7 cellular contexts compared by ENCODE assay signal in the genomic region with DNA sequence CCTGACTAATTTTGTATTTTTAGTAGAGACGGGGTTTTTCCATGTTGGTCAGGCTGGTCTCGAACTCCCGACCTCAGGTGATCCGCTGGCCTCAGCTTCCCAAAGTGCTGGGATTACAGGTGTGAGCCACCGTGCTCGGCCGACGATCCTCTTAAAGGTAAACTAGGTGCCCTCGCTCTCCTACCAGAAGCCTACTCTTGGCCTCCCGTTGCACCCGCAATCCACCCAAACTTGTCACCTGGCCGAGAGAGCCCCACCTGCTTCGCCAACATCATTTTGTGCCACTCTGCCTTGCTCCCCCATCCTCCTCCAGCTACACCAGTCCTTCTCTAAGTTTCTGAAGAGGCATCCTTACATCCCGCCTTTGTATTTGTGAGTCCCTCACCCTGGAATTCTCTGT. TPM values are rescaled to one million over a fixed set of nuclear protein-coding genes. Genes with fewer than 3 reads are reported as not detected.
A peak's percentile ranks its signal among the peaks of the same experiment; 100 is the strongest.
DNase-seq lines count a peak whose midpoint lies in the region; ATAC-seq, FAIRE-seq and TF ChIP-seq lines count a peak whose summit lies in the region.
"Not testable (repeated sequence)": the region's sequence is repeated elsewhere in the genome, so short reads cannot be mapped to it uniquely, and the experiment has no call there.

No MANE protein-coding gene starts in this region.

- H2BK5ac ChIP-seq in IMR-90 (ENCODE audit: low read depth, low read length, poor library complexity, severe bottlenecking) = not testable (repeated sequence)

- H3K4me1 Mint-ChIP-seq in CD4-positive, CD25-positive, alpha-beta regulatory T cell = peaks cover 28 to 80% (median 55%) of the 10 kb centered on the region in 4 donors
- peaks cover 63% of the 10 kb centered on the region for H3K4me1 Mint-ChIP-seq in activated B cell treated with CpG ODN at 0.5 μM for 24 hours
- H3K4me1 Mint-ChIP-seq in activated naive CD8-positive, alpha-beta T cell (ENCODE audit: low read depth) = peaks cover 73% of the 10 kb centered on the region
- peaks cover 36 to 61% (median 39%) of the 10 kb centered on the region in 3 donors for H3K4me1 Mint-ChIP-seq in naive B cell

- H3K36me3 ChIP-seq in CD4-positive, CD25-positive, alpha-beta regulatory T cell (ENCODE audit: control insufficient read depth, insufficient read depth, low read length) = peaks cover 17% of the 10 kb centered on the region
- H3K36me3 ChIP-seq in IMR-90 (ENCODE audit: control insufficient read depth, insufficient read depth, low read length); endothelial cell of umbilical vein (ENCODE audit: control insufficient read depth in 2 of 2, extremely low read depth in 1 of 2, insufficient read depth in 2 of 2, low read length in 2 of 2); gastrocnemius medialis: not testable (repeated sequence)

- not testable (repeated sequence) for H3K27ac ChIP-seq in CD4-positive, CD25-positive, alpha-beta regulatory T cell (ENCODE audit: insufficient read depth, low read length, poor library complexity, severe bottlenecking)
- H3K27ac ChIP-seq in IMR-90 (ENCODE audit: insufficient read depth, low read length) (peak overlapping the region; percentile 18; the same call in 1 of the 2 replicates), endothelial cell of umbilical vein (ENCODE audit: insufficient read depth, low read depth, low read length) (peak overlapping the region; percentile 76), gastrocnemius medialis (peak overlapping the region; percentile 59 to 99 (median 84))

- not testable (repeated sequence) for H2BK20ac ChIP-seq in IMR-90 (ENCODE audit: low read depth, low read length)

- not testable (repeated sequence) for H3K9me3 ChIP-seq in CD4-positive, CD25-positive, alpha-beta regulatory T cell (ENCODE audit: control insufficient read depth in 2 of 2, low read length in 2 of 2); IMR-90 (ENCODE audit: control insufficient read depth, insufficient read depth, low read length); endothelial cell of umbilical vein (replicated peaks; ENCODE audit: control insufficient read depth, insufficient read depth, low read length); gastrocnemius medialis

- not testable (repeated sequence) for DNase-seq in CD4-positive, CD25-positive, alpha-beta regulatory T cell; IMR-90; activated B cell treated with CpG ODN at 0.5 μM for 24 hours; endothelial cell of umbilical vein (ENCODE audit: low read depth, low spot score); naive B cell; gastrocnemius medialis

- not testable (repeated sequence) for TF ChIP-seq RAD21 in IMR-90 (IDR thresholded peaks at IDR 0.05; ENCODE audit: low read length)

- not testable (repeated sequence) for H4K91ac ChIP-seq in IMR-90 (ENCODE audit: insufficient read depth, low read depth, low read length)

- in situ Hi-C loops in IMR-90 (cut with MboI; ENCODE audit: low sequenced_read_pairs); gastrocnemius medialis (cut with MboI; ENCODE audit: low sequenced_read_pairs in 4 of 4): not testable (repeated sequence)

- POLR2A ChIA-PET in IMR-90 (lab: Charles Lee; ENCODE audit: unreplicated experiment); endothelial cell of umbilical vein (lab: Charles Lee): not testable (repeated sequence)
- POLR2A ChIA-PET in activated B cell treated with CpG ODN at 0.5 μM for 24 hours (lab: Charles Lee) = interaction anchor here (0.6 kb wide), 1 partner anchor 377 kb away, joined by 4 read pairs; no protein-coding TSS in a partner anchor

- peaks cover 3 to 62% of the 10 kb centered on the region in 2 experiments for H3K79me1 ChIP-seq in IMR-90 (ENCODE audit: low read depth in 1 of 2, low read length in 2 of 2)

- BruUV-seq in IMR-90 (replicated peaks; lab: Mats Ljungman, UMichigan); endothelial cell of umbilical vein (replicated peaks; lab: Mats Ljungman, UMichigan): not testable (repeated sequence)

- H3K4me1 ChIP-seq in CD4-positive, CD25-positive, alpha-beta regulatory T cell (ENCODE audit: control insufficient read depth, insufficient read depth, low read length, poor library complexity, severe bottlenecking) = peaks cover 23% of the 10 kb centered on the region
- peaks cover 27% of the 10 kb centered on the region for H3K4me1 ChIP-seq in IMR-90 (ENCODE audit: control insufficient read depth, insufficient read depth, low read length)
- peaks cover 26% of the 10 kb centered on the region for H3K4me1 ChIP-seq in endothelial cell of umbilical vein (ENCODE audit: control insufficient read depth, extremely low read depth, insufficient read depth, low read length)
- H3K4me1 ChIP-seq in gastrocnemius medialis = peaks cover 80 to 83% of the 10 kb centered on the region in 2 donors

- not testable (repeated sequence) for H4K8ac ChIP-seq in IMR-90 (ENCODE audit: low read depth in 2 of 2, low read length in 2 of 2)

- not testable (repeated sequence) for H3K14ac ChIP-seq in IMR-90 (replicated peaks; ENCODE audit: low read depth, low read length)

- CTCF ChIA-PET in IMR-90 (lab: Yijun Ruan, JAX) = interaction anchor here (0.9 kb wide), 1 partner anchor 31 kb away, joined by 3 read pairs; no protein-coding TSS in a partner anchor
- CTCF ChIA-PET in activated B cell treated with CpG ODN at 0.5 μM for 24 hours (lab: Charles Lee) = interaction anchor here (0.7 to 1.0 kb wide), 2 partner anchors 31 to 123 kb away, joined by 3 read pairs; no protein-coding TSS in a partner anchor
- CTCF ChIA-PET in endothelial cell of umbilical vein (lab: Charles Lee) = interaction anchor here (1.1 to 4.2 kb wide), 4 partner anchors 17 to 124 kb away, joined by 3 to 20 read pairs (median 8); no protein-coding TSS in a partner anchor

- TF ChIP-seq CTCF in IMR-90 (conservative IDR thresholded peaks at IDR 0.05; ENCODE audit: low read depth, low read length); activated B cell treated with CpG ODN at 0.5 μM for 24 hours (IDR thresholded peaks at IDR 0.05); endothelial cell of umbilical vein (IDR thresholded peaks at IDR 0.05; ENCODE audit: extremely low read depth in 1 of 2, insufficient read depth in 1 of 2, low read depth in 1 of 2, low read length in 2 of 2); gastrocnemius medialis (IDR thresholded peaks at IDR 0.05 in 4 of 5, conservative IDR thresholded peaks at IDR 0.05 in 1 of 5): not testable (repeated sequence)

- H2AK5ac ChIP-seq in IMR-90 (ENCODE audit: low read depth, low read length) = peak overlapping the region; percentile 83

- H3K23ac ChIP-seq in IMR-90 (ENCODE audit: low read depth, low read length) = not testable (repeated sequence)

- H4K20me1 ChIP-seq in IMR-90 (ENCODE audit: insufficient read depth, low read length) = peaks cover 81% of the 10 kb centered on the region
- not testable (repeated sequence) for H4K20me1 ChIP-seq in endothelial cell of umbilical vein (replicated peaks; ENCODE audit: control insufficient read depth, extremely low read depth, insufficient read depth, low read length)

- not testable (repeated sequence) for H2BK120ac ChIP-seq in IMR-90 (ENCODE audit: low read depth, low read length)

- not testable (repeated sequence) for ATAC-seq in CD4-positive, CD25-positive, alpha-beta regulatory T cell (ENCODE audit: low read depth in 2 of 2); IMR-90 (ENCODE audit: low read depth); activated B cell treated with CpG ODN at 0.5 μM for 24 hours (ENCODE audit: low read depth); naive B cell (ENCODE audit: low read depth in 2 of 2); gastrocnemius medialis

- peak overlapping the region; percentile 61; the same call in 1 of the 3 replicates for H2BK15ac ChIP-seq in IMR-90 (ENCODE audit: low read depth, low read length)

- peaks cover 28% of the 10 kb centered on the region for H3K9me1 ChIP-seq in IMR-90 (ENCODE audit: insufficient read depth, low read length)
- not testable (repeated sequence) for H3K9me1 ChIP-seq in endothelial cell of umbilical vein (replicated peaks; ENCODE audit: control insufficient read depth, extremely low read depth, insufficient read depth, low read length)

- H3K27me3 ChIP-seq in CD4-positive, CD25-positive, alpha-beta regulatory T cell (ENCODE audit: control insufficient read depth, insufficient read depth, low read length); IMR-90 (ENCODE audit: control insufficient read depth, insufficient read depth, low read length); endothelial cell of umbilical vein (ENCODE audit: control insufficient read depth in 2 of 2, insufficient read depth in 2 of 2, low read length in 2 of 2); gastrocnemius medialis: not testable (repeated sequence)

- H3K79me2 ChIP-seq in endothelial cell of umbilical vein (ENCODE audit: control insufficient read depth, insufficient read depth, low read length) = peaks cover 96% of the 10 kb centered on the region

- WGBS in IMR-90 (ENCODE audit: extremely low coverage in 2 of 2, insufficient read length in 1 of 2), 2 experiments = 95% methylated on average over 10 of the region's 14 CpGs; no CpG with 5 or more reads in 1 of the 2 experiments

- TF ChIP-seq POLR2A in IMR-90 (IDR thresholded peaks at IDR 0.05; ENCODE audit: low read depth, low read length); endothelial cell of umbilical vein (IDR thresholded peaks at IDR 0.05; ENCODE audit: low read depth, low read length); gastrocnemius medialis (IDR thresholded peaks at IDR 0.05): not testable (repeated sequence)

- peak overlapping the region; percentile 76 to 83 (median 83) for H3K27ac Mint-ChIP-seq in CD4-positive, CD25-positive, alpha-beta regulatory T cell
- peak overlapping the region; percentile 2 for H3K27ac Mint-ChIP-seq in activated B cell treated with CpG ODN at 0.5 μM for 24 hours
- H3K27ac Mint-ChIP-seq in activated naive CD8-positive, alpha-beta T cell = peak overlapping the region; percentile 46
- peak overlapping the region in 4 of 6 donors; percentile 3 to 36 (median 18) for H3K27ac Mint-ChIP-seq in naive B cell

- intact Hi-C loops in IMR-90 (cut with micrococcal nuclease); activated B cell treated with CpG ODN at 0.5 μM for 24 hours (cut with micrococcal nuclease); gastrocnemius medialis (cut with DNase I; ENCODE audit: low total_unique reads): not testable (repeated sequence)
- intact Hi-C loops in endothelial cell of umbilical vein (cut with micrococcal nuclease) = loop anchor here (2.0 kb wide), 1 partner anchor 16 kb away; no protein-coding TSS in a partner anchor

- H4K5ac ChIP-seq in IMR-90 (ENCODE audit: low read depth, low read length) = not testable (repeated sequence)

- not testable (repeated sequence) for H3K36me3 Mint-ChIP-seq in CD4-positive, CD25-positive, alpha-beta regulatory T cell; activated naive CD8-positive, alpha-beta T cell; naive B cell
- H3K36me3 Mint-ChIP-seq in activated B cell treated with CpG ODN at 0.5 μM for 24 hours (ENCODE audit: low read depth) = peaks cover 45% of the 10 kb centered on the region

- not testable (repeated sequence) for H3K9me3 Mint-ChIP-seq in CD4-positive, CD25-positive, alpha-beta regulatory T cell; activated B cell treated with CpG ODN at 0.5 μM for 24 hours; activated naive CD8-positive, alpha-beta T cell (ENCODE audit: low read depth); naive B cell

- dilution Hi-C loops in IMR-90 (cut with HindIII; ENCODE audit: low sequenced_read_pairs, unreplicated experiment); endothelial cell of umbilical vein (cut with MboI; ENCODE audit: extremely low pct_ligation_motif_present, low sequenced_read_pairs): not testable (repeated sequence)

- not testable (repeated sequence) for H3K9ac ChIP-seq in IMR-90 (ENCODE audit: low read depth, low read length); endothelial cell of umbilical vein (replicated peaks; ENCODE audit: extremely low read depth, insufficient read depth, low read length)

- FAIRE-seq in endothelial cell of umbilical vein (lab: Jason Lieb, UNC) = not testable (repeated sequence)

- H3K4me2 ChIP-seq in IMR-90 (ENCODE audit: low read depth, low read length); endothelial cell of umbilical vein (ENCODE audit: insufficient read depth, low read length): not testable (repeated sequence)

- H3K18ac ChIP-seq in IMR-90 (ENCODE audit: low read depth, low read length) = not testable (repeated sequence)

- H3K4me3 ChIP-seq in CD4-positive, CD25-positive, alpha-beta regulatory T cell (ENCODE audit: low read depth, low read length); IMR-90 (ENCODE audit: insufficient read depth, low read depth, low read length); endothelial cell of umbilical vein (replicated peaks in 1 of 3; ENCODE audit: insufficient read depth in 1 of 3, low read depth in 1 of 3, low read length in 3 of 3); gastrocnemius medialis: not testable (repeated sequence)

- H3K4ac ChIP-seq in IMR-90 (ENCODE audit: low read depth, low read length) = peak overlapping the region; percentile 60

- peak overlapping the region in 2 of 4 donors; percentile 4 to 34 for H3K4me3 Mint-ChIP-seq in CD4-positive, CD25-positive, alpha-beta regulatory T cell
- H3K4me3 Mint-ChIP-seq in activated B cell treated with CpG ODN at 0.5 μM for 24 hours, naive B cell: not testable (repeated sequence)
- peak overlapping the region; percentile 38 for H3K4me3 Mint-ChIP-seq in activated naive CD8-positive, alpha-beta T cell

- not testable (repeated sequence) for H3K56ac ChIP-seq in IMR-90 (ENCODE audit: extremely low read depth, insufficient read depth, low read length)

- not testable (repeated sequence) for H2AK9ac ChIP-seq in IMR-90 (replicated peaks; ENCODE audit: low read depth, low read length, poor library complexity)

- not testable (repeated sequence) for H3K27me3 Mint-ChIP-seq in CD4-positive, CD25-positive, alpha-beta regulatory T cell; activated B cell treated with CpG ODN at 0.5 μM for 24 hours; activated naive CD8-positive, alpha-beta T cell; naive B cell

- H2AFZ ChIP-seq in IMR-90 (replicated peaks; ENCODE audit: low read length, poor library complexity); endothelial cell of umbilical vein (ENCODE audit: low read depth, low read length): not testable (repeated sequence)

RNA-seq across cellular contexts. Expression of a gene that starts 10.4 kb away (rescaled TPM):
- 124 TPM for total RNA-seq in CD4-positive, CD25-positive, alpha-beta regulatory T cell
- 100 to 1,000 TPM; 115 to 130 (median 127) TPM for polyA plus RNA-seq in CD4-positive, CD25-positive, alpha-beta regulatory T cell
- total RNA-seq in IMR-90 (2012; rRNA removed) (20.1 and 41.4 TPM in 2 replicates), activated B cell treated with CpG ODN at 0.5 μM for 24 hours (147 and 166 TPM in 2 replicates), endothelial cell of umbilical vein (147 and 156 TPM in 2 replicates), gastrocnemius medialis (10 to 100 TPM; 37.6 to 58.5 (median 46.9) TPM)
- polyA plus RNA-seq in IMR-90 (2012; rRNA removed) (128 and 138 TPM in 2 replicates), endothelial cell of umbilical vein (111 and 145 TPM in 2 replicates), naive B cell (ENCODE audit: low read depth in 6 of 6) (100 to 1,000 TPM in 5 of 6 donors, 10 to 100 TPM in 1; 99.3 to 153 (median 113) TPM)
- polyA plus RNA-seq in IMR-90 (2012; cell fraction: cytosol; rRNA removed) = 46.2 and 74.3 TPM in 2 replicates
- polyA plus RNA-seq in IMR-90 (2012; cell fraction: nucleus; rRNA removed; ENCODE audit: low replicate concordance) = 37.1 and 141 TPM in 2 replicates
- polyA plus RNA-seq in endothelial cell of umbilical vein (2011; cell fraction: cytosol; rRNA removed) = 127 and 148 TPM in 2 replicates
- polyA plus RNA-seq in endothelial cell of umbilical vein (2011; cell fraction: nucleus; rRNA removed) = 132 and 179 TPM in 2 replicates
- polyA plus RNA-seq in endothelial cell of umbilical vein (2012) = 159 and 193 TPM in 2 replicates
- 135 and 140 TPM in 2 replicates for polyA minus RNA-seq in endothelial cell of umbilical vein
- 15.1 TPM for polyA minus RNA-seq in endothelial cell of umbilical vein (2011; cell fraction: cytosol; rRNA and poly(A)+ RNA removed)
- 136 and 191 TPM in 2 replicates for polyA minus RNA-seq in endothelial cell of umbilical vein (2011; cell fraction: nucleus; rRNA and poly(A)+ RNA removed)

RNA-seq across cellular contexts. Expression of a gene that starts 51.0 kb away (rescaled TPM):
- 26.4 TPM for total RNA-seq in CD4-positive, CD25-positive, alpha-beta regulatory T cell
- polyA plus RNA-seq in CD4-positive, CD25-positive, alpha-beta regulatory T cell = 10 to 100 TPM; 16.8 to 18.3 (median 17.8) TPM
- total RNA-seq in IMR-90 (2012; rRNA removed) (24.0 and 25.3 TPM in 2 replicates), activated B cell treated with CpG ODN at 0.5 μM for 24 hours (9.8 and 9.9 TPM in 2 replicates), endothelial cell of umbilical vein (62.7 and 71.9 TPM in 2 replicates), gastrocnemius medialis (10 to 100 TPM; 33.2 to 77.9 (median 38.2) TPM)
- polyA plus RNA-seq in IMR-90 (2012; rRNA removed) (59.9 and 67.6 TPM in 2 replicates), endothelial cell of umbilical vein (131 and 182 TPM in 2 replicates), naive B cell (ENCODE audit: low read depth in 6 of 6) (10 to 100 TPM; 14.1 to 22.6 (median 16.9) TPM)
- polyA plus RNA-seq in IMR-90 (2012; cell fraction: cytosol; rRNA removed) = 26.9 and 58.5 TPM in 2 replicates
- polyA plus RNA-seq in IMR-90 (2012; cell fraction: nucleus; rRNA removed; ENCODE audit: low replicate concordance) = 24.5 and 45.9 TPM in 2 replicates
- polyA plus RNA-seq in endothelial cell of umbilical vein (2011; cell fraction: cytosol; rRNA removed) = 77.9 and 89.4 TPM in 2 replicates
- polyA plus RNA-seq in endothelial cell of umbilical vein (2011; cell fraction: nucleus; rRNA removed) = 40.6 and 46.8 TPM in 2 replicates
- 72.8 and 86.0 TPM in 2 replicates for polyA plus RNA-seq in endothelial cell of umbilical vein (2012)
- 125 and 128 TPM in 2 replicates for polyA minus RNA-seq in endothelial cell of umbilical vein
- polyA minus RNA-seq in endothelial cell of umbilical vein (2011; cell fraction: cytosol; rRNA and poly(A)+ RNA removed) = 47.9 TPM
- 16.3 and 20.4 TPM in 2 replicates for polyA minus RNA-seq in endothelial cell of umbilical vein (2011; cell fraction: nucleus; rRNA and poly(A)+ RNA removed)

Comparison
In these comparisons a context has a peak if more than half of its experiments do, and no peak if none do; other contexts are left out.
1. H3K27ac Mint-ChIP-seq: peak in every context shown above with its lines; median percentile 83 in CD4-positive, CD25-positive, alpha-beta regulatory T cell; 46 in activated naive CD8-positive, alpha-beta T cell; 18 in naive B cell; 2 in activated B cell treated with CpG ODN at 0.5 μM for 24 hours.